Comparison of ENCODE assay signal across 23 cellular contexts in the genomic region with DNA sequence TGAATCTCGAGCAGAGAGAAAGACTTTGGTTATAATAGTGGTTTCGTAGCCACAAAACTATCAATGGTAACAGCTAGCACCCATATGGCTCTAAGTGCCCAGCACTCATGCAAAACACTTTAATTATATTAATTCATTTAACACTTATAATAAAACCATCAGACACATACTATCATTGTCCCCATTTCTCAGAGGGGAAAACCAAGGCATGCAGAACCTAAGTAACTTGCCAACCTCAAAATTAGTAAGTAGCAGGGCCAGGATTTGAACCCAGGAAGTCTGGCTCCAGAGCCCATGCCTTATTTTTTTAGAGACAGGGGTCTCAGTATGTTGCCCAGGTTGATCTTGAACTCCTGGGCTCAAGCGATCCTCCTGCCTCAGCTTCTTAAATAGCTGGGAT.
"Had no signal": no experiment of that assay in that cellular context is flagged by ENCODE, and none has a peak within 500 bp of the region (broad histone marks: within the 10 kb centered on the region; RNA-seq: fewer than 3 reads in every experiment).

No MANE protein-coding gene starts in this region.

- H3K4me3 ChIP-seq: MG63, SJSA1, SK-N-MC had no signal

- FAIRE-seq: HTR-8/SVneo, RCC 7860 had no signal

- DNase-seq: Karpas-422, KG1, MG63, NCI-H1092, NCI-H1105 treated with DMSO at 0.1 percent for 48 hours, NCI-H1417 treated with DMSO at 0.1 percent for 48 hours, NCI-H146, NCI-H1694 treated with DMSO at 0.1 percent for 48 hours, NCI-H1930, NCI-H2081, NCI-H2107, NCI-H2227 treated with DMSO at 0.1 percent for 48 hours, NCI-H524, NCI-H526 treated with DMSO at 0.1 percent for 48 hours, NCI-H774, Right ventricle myocardium superior, RPMI8226, SIG-M5 had no signal

- H3K4me1 ChIP-seq: SJSA1 had no signal

- H3K9me3 ChIP-seq: MG63, SJSA1 had no signal

- H3K36me3 ChIP-seq: MG63, SJSA1 had no signal

- H3K27ac ChIP-seq: HL-60, SJSA1, SK-N-MC had no signal
